14 cellular contexts compared by ENCODE assay signal in genomic region chr6:37041521-37041920, GRCh38. TPM values are rescaled to one million over a fixed set of nuclear protein-coding genes. Genes with fewer than 3 reads are reported as not detected.
DNase-seq lines count a peak whose midpoint lies in the region; ATAC-seq and TF ChIP-seq lines count a peak whose summit lies in the region.
"Had no signal": no experiment of that assay in that cellular context is flagged by ENCODE, and none has a peak within 500 bp of the region (broad histone marks: within the 10 kb centered on the region; RNA-seq: fewer than 3 reads in every experiment).

No MANE protein-coding gene starts in this region.

- H3K36me3 ChIP-seq in CD4-positive, alpha-beta memory T cell (ENCODE audit: insufficient read depth, low read length) = no peaks in the 10 kb centered on the region
- no peaks in the 10 kb centered on the region for H3K36me3 ChIP-seq in left lung

- peak; percentile 25 for ATAC-seq in activated CD8-positive, alpha-beta memory T cell treated with anti-CD3 and anti-CD28 coated beads, Interleukin-2, amount 10 ng/mL, durations not matched to agents 7 days and 5 days
- ATAC-seq in left lung = no peak
- ATAC-seq in GM18861 (IDR thresholded peaks at IDR 0.05; ENCODE audit: unreplicated experiment) = no peak
- ATAC-seq: GM12878 had no signal

- H3K9me3 Mint-ChIP-seq in activated CD8-positive, alpha-beta memory T cell treated with anti-CD3 and anti-CD28 coated beads, Interleukin-2, amount 10 ng/mL, durations not matched to agents 7 days and 5 days (ENCODE audit: low read depth) = peaks cover 2% of the 10 kb centered on the region
- H3K9me3 Mint-ChIP-seq in CD4-positive, alpha-beta memory T cell = no peaks in the 10 kb centered on the region
- H3K9me3 Mint-ChIP-seq in T-helper 2 cell treated with Interferon-gamma antibody and Interleukin-4, amounts not matched to agents 5 μg/mL and 100 μg/mL, for 36 hours = peaks cover 5% of the 10 kb centered on the region
- H3K9me3 Mint-ChIP-seq in dendritic cell treated with granulocyte-macrophage colony-stimulating factor and Interleukin-4, amounts not matched to agents 40 ng/mL and 50 ng/mL, for 4 days = no peaks in the 10 kb centered on the region

- peak overlapping the region; percentile 86 for H3K27ac Mint-ChIP-seq in activated CD8-positive, alpha-beta memory T cell treated with anti-CD3 and anti-CD28 coated beads, Interleukin-2, amount 10 ng/mL, durations not matched to agents 7 days and 5 days
- peak overlapping the region in 6 of 7 donors; percentile 23 to 57 (median 42) for H3K27ac Mint-ChIP-seq in CD4-positive, alpha-beta memory T cell
- H3K27ac Mint-ChIP-seq in T-helper 2 cell treated with Interferon-gamma antibody and Interleukin-4, amounts not matched to agents 5 μg/mL and 100 μg/mL, for 36 hours = peak overlapping the region; percentile 67
- H3K27ac Mint-ChIP-seq in dendritic cell treated with granulocyte-macrophage colony-stimulating factor and Interleukin-4, amounts not matched to agents 40 ng/mL and 50 ng/mL, for 4 days = peak overlapping the region; percentile 32

- CTCF ChIA-PET in activated CD8-positive, alpha-beta memory T cell treated with anti-CD3 and anti-CD28 coated beads, Interleukin-2, amount 10 ng/mL, durations not matched to agents 7 days and 5 days (lab: Charles Lee) = interaction anchor here (1.2 to 32.5 kb wide), 4 partner anchors 10 to 168 kb away, joined by 3 to 610 read pairs (median 18); no protein-coding TSS in a partner anchor
- CTCF ChIA-PET in CD4-positive, alpha-beta memory T cell (lab: Charles Lee; ENCODE audit: partially characterized antibody) = interaction anchor here (1.2 to 2.4 kb wide), 2 partner anchors 10 to 23 kb away, joined by 3 to 12 read pairs; no protein-coding TSS in a partner anchor

- POLR2A ChIA-PET in CD4-positive, alpha-beta memory T cell (lab: Charles Lee; ENCODE audit: partially characterized antibody) = no interaction called here

- no peak overlapping the region for H3K4me3 Mint-ChIP-seq in activated CD8-positive, alpha-beta memory T cell treated with anti-CD3 and anti-CD28 coated beads, Interleukin-2, amount 10 ng/mL, durations not matched to agents 7 days and 5 days
- H3K4me3 Mint-ChIP-seq in CD4-positive, alpha-beta memory T cell = peak overlapping the region in 1 of 8 donors; percentile 17
- peak overlapping the region; percentile 40 for H3K4me3 Mint-ChIP-seq in T-helper 2 cell treated with Interferon-gamma antibody and Interleukin-4, amounts not matched to agents 5 μg/mL and 100 μg/mL, for 36 hours
- no peak overlapping the region for H3K4me3 Mint-ChIP-seq in dendritic cell treated with granulocyte-macrophage colony-stimulating factor and Interleukin-4, amounts not matched to agents 40 ng/mL and 50 ng/mL, for 4 days
- H3K4me3 Mint-ChIP-seq: CD14-positive monocyte had no signal

- no peaks in the 10 kb centered on the region for H3K27me3 Mint-ChIP-seq in activated CD8-positive, alpha-beta memory T cell treated with anti-CD3 and anti-CD28 coated beads, Interleukin-2, amount 10 ng/mL, durations not matched to agents 7 days and 5 days
- no peaks in the 10 kb centered on the region for H3K27me3 Mint-ChIP-seq in CD4-positive, alpha-beta memory T cell
- H3K27me3 Mint-ChIP-seq in T-helper 2 cell treated with Interferon-gamma antibody and Interleukin-4, amounts not matched to agents 5 μg/mL and 100 μg/mL, for 36 hours (ENCODE audit: low read depth) = no peaks in the 10 kb centered on the region
- H3K27me3 Mint-ChIP-seq in dendritic cell treated with granulocyte-macrophage colony-stimulating factor and Interleukin-4, amounts not matched to agents 40 ng/mL and 50 ng/mL, for 4 days = peaks cover under 1% of the 10 kb centered on the region

- no peak overlapping the region for H3K4me3 ChIP-seq in CD4-positive, alpha-beta memory T cell (ENCODE audit: low read length in 2 of 2)
- no peak overlapping the region for H3K4me3 ChIP-seq in left lung
- H3K4me3 ChIP-seq: GM12878, GM23248 had no signal

- no peak for TF ChIP-seq CTCF in left lung (IDR thresholded peaks at IDR 0.05)

- DNase-seq in activated CD8-positive, alpha-beta memory T cell treated with anti-CD3 and anti-CD28 coated beads, Interleukin-2, amount 10 ng/mL, durations not matched to agents 7 days and 5 days = no peak
- DNase-seq in activated CD8-positive, alpha-beta memory T cell treated with anti-CD3 and anti-CD28 coated beads, Interleukin-2, amount 50 U/mL, for 4 hours = no peak
- no peak for DNase-seq in CD4-positive, alpha-beta memory T cell
- DNase-seq in T-helper 2 cell treated with Interferon-gamma antibody and Interleukin-4, amounts not matched to agents 5 μg/mL and 100 μg/mL, for 36 hours (ENCODE audit: low spot score) = no peak
- no peak for DNase-seq in left lung
- no peak for DNase-seq in HT-29 (ENCODE audit: low spot score)
- DNase-seq: GM23248, NCI-H1436, NCI-H510A treated with DMSO at 0.1 percent for 48 hours had no signal

- intact Hi-C loops in CD4-positive, alpha-beta memory T cell (cut with micrococcal nuclease) = no loop called here
- intact Hi-C loops in dendritic cell treated with granulocyte-macrophage colony-stimulating factor and Interleukin-4, amounts not matched to agents 40 ng/mL and 50 ng/mL, for 4 days (cut with micrococcal nuclease) = no loop called here
- intact Hi-C loops in left lung (cut with DNase I) = no loop called here

- peaks cover 20% of the 10 kb centered on the region for H3K4me1 ChIP-seq in CD4-positive, alpha-beta memory T cell (ENCODE audit: insufficient read depth, low read length)
- peaks cover 5 to 16% of the 10 kb centered on the region in 2 donors for H3K4me1 ChIP-seq in left lung

- peaks cover 22% of the 10 kb centered on the region for H3K36me3 Mint-ChIP-seq in activated CD8-positive, alpha-beta memory T cell treated with anti-CD3 and anti-CD28 coated beads, Interleukin-2, amount 10 ng/mL, durations not matched to agents 7 days and 5 days
- H3K36me3 Mint-ChIP-seq in CD4-positive, alpha-beta memory T cell = no peaks in the 10 kb centered on the region
- H3K36me3 Mint-ChIP-seq in T-helper 2 cell treated with Interferon-gamma antibody and Interleukin-4, amounts not matched to agents 5 μg/mL and 100 μg/mL, for 36 hours (ENCODE audit: low read depth) = peaks cover 7% of the 10 kb centered on the region
- peaks cover 57% of the 10 kb centered on the region for H3K36me3 Mint-ChIP-seq in dendritic cell treated with granulocyte-macrophage colony-stimulating factor and Interleukin-4, amounts not matched to agents 40 ng/mL and 50 ng/mL, for 4 days (ENCODE audit: low read depth)

- H3K9me3 ChIP-seq in CD4-positive, alpha-beta memory T cell (ENCODE audit: control insufficient read depth in 1 of 2, low read length in 2 of 2) = no peaks in the 10 kb centered on the region
- no peaks in the 10 kb centered on the region for H3K9me3 ChIP-seq in left lung

- H3K4me1 Mint-ChIP-seq in activated CD8-positive, alpha-beta memory T cell treated with anti-CD3 and anti-CD28 coated beads, Interleukin-2, amount 10 ng/mL, durations not matched to agents 7 days and 5 days = peaks cover 67% of the 10 kb centered on the region
- peaks cover 15 to 25% (median 20%) of the 10 kb centered on the region in 4 donors for H3K4me1 Mint-ChIP-seq in CD4-positive, alpha-beta memory T cell
- peaks cover 42% of the 10 kb centered on the region for H3K4me1 Mint-ChIP-seq in T-helper 2 cell treated with Interferon-gamma antibody and Interleukin-4, amounts not matched to agents 5 μg/mL and 100 μg/mL, for 36 hours (ENCODE audit: low read depth)
- peaks cover 37% of the 10 kb centered on the region for H3K4me1 Mint-ChIP-seq in dendritic cell treated with granulocyte-macrophage colony-stimulating factor and Interleukin-4, amounts not matched to agents 40 ng/mL and 50 ng/mL, for 4 days (ENCODE audit: low read depth)

- no peaks in the 10 kb centered on the region for H3K27me3 ChIP-seq in CD4-positive, alpha-beta memory T cell (ENCODE audit: insufficient read depth, low read length)
- no peaks in the 10 kb centered on the region for H3K27me3 ChIP-seq in left lung

- no peak overlapping the region for H3K27ac ChIP-seq in CD4-positive, alpha-beta memory T cell (ENCODE audit: low read depth, low read length)
- no peak overlapping the region for H3K27ac ChIP-seq in left lung
- H3K27ac ChIP-seq: GM23248 had no signal

RNA-seq across cellular contexts. Expression of gene FGD2, which starts 36.1 kb away (rescaled TPM):
- 10 to 100 TPM; 15.6 to 26.3 TPM for total RNA-seq in activated CD8-positive, alpha-beta memory T cell treated with anti-CD3 and anti-CD28 coated beads, Interleukin-2, amount 10 ng/mL, durations not matched to agents 7 days and 5 days
- 1 to 10 TPM; 1.4 to 1.5 TPM for total RNA-seq in CD4-positive, alpha-beta memory T cell
- under 1 TPM in 1 of 2 donors, not detected in 1; 0.11 TPM for polyA plus RNA-seq in CD4-positive, alpha-beta memory T cell
- 10 to 100 TPM; 24.7 to 60.3 TPM for total RNA-seq in left lung
- 0.31 and 0.53 TPM in 2 replicates for total RNA-seq in HT-29 (2014; rRNA removed; shearing (Covaris generic))
- total RNA-seq: A673, GM23248 had no signal
- polyA plus RNA-seq: GM23248 had no signal

RNA-seq across cellular contexts. Expression of gene MTCH1, which starts 55.5 kb away (rescaled TPM):
- 100 to 1,000 TPM; 125 to 167 TPM for total RNA-seq in activated CD8-positive, alpha-beta memory T cell treated with anti-CD3 and anti-CD28 coated beads, Interleukin-2, amount 10 ng/mL, durations not matched to agents 7 days and 5 days
- total RNA-seq in CD4-positive, alpha-beta memory T cell = 100 to 1,000 TPM; 142 to 151 TPM
- polyA plus RNA-seq in CD4-positive, alpha-beta memory T cell = 100 to 1,000 TPM in 1 of 2 donors, 10 to 100 TPM in 1; 94.1 to 125 TPM
- 100 to 1,000 TPM; 189 to 192 TPM for total RNA-seq in left lung
- 254 and 264 TPM in 2 replicates for total RNA-seq in HT-29 (2014; rRNA removed; shearing (Covaris generic))

Comparison
In these comparisons a context has a peak if more than half of its experiments do, and no peak if none do; other contexts are left out.
1. H3K27ac Mint-ChIP-seq: peak in every context shown above with its lines; median percentile 86 in activated CD8-positive, alpha-beta memory T cell treated with anti-CD3 and anti-CD28 coated beads, Interleukin-2, amount 10 ng/mL, durations not matched to agents 7 days and 5 days; 67 in T-helper 2 cell treated with Interferon-gamma antibody and Interleukin-4, amounts not matched to agents 5 μg/mL and 100 μg/mL, for 36 hours; 42 in CD4-positive, alpha-beta memory T cell; 32 in dendritic cell treated with granulocyte-macrophage colony-stimulating factor and Interleukin-4, amounts not matched to agents 40 ng/mL and 50 ng/mL, for 4 days.
2. RNA of gene FGD2, which starts 36.1 kb away (total RNA-seq): 24.7 to 60.3 TPM in left lung and 15.6 to 26.3 TPM in activated CD8-positive, alpha-beta memory T cell treated with anti-CD3 and anti-CD28 coated beads, Interleukin-2, amount 10 ng/mL, durations not matched to agents 7 days and 5 days; 1.4 to 1.5 TPM in CD4-positive, alpha-beta memory T cell and 0.31 to 0.53 TPM in HT-29; every median in the first group is over 4 times any median in the second.